14 cellular contexts compared by ENCODE assay signal in the genomic region with DNA sequence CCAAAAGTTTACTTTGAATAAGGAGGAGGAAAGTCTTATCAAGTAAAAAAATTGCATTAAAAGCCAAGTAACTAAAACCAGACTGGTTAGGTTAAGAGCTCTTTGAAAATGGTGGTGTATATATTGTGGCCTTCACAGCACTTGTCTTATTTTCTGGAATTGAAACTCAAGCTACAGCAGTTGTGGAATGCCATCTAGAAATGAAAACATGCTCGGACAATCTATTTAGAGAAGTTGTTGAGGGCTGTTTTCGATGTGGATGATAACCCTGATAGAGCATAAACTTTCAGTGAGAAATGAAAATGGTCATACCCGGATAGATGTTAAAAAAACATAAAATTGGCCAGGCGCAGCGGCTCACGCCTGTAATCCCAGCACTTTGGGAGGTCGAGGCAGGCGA.
"Had no signal": no experiment of that assay in that cellular context is flagged by ENCODE, and none has a peak within 500 bp of the region (broad histone marks: within the 10 kb centered on the region; RNA-seq: fewer than 3 reads in every experiment).

No MANE protein-coding gene starts in this region.

- H3K4me1 ChIP-seq: colonic mucosa had no signal

- H3K36me3 ChIP-seq: colonic mucosa, thoracic aorta, vagina had no signal

- H3K4me3 Mint-ChIP-seq: activated CD4-positive, alpha-beta memory T cell treated with anti-CD3 and anti-CD28 coated beads, Interleukin-2, amount 10 ng/mL, durations not matched to agents 7 days and 5 days; activated T-cell treated with anti-CD3 and anti-CD28 coated beads, Interleukin-2, amount 50 U/mL, for 72 hours had no signal

- H3K27ac ChIP-seq: colonic mucosa, thoracic aorta, vagina had no signal

- H3K27me3 ChIP-seq: colonic mucosa, heart left ventricle, stomach, vagina had no signal

- DNase-seq: activated CD4-positive, alpha-beta memory T cell treated with anti-CD3 and anti-CD28 coated beads, Interleukin-2, amount 10 ng/mL, durations not matched to agents 7 days and 5 days; activated T-cell treated with anti-CD3 and anti-CD28 coated beads, Interleukin-2, amount 50 U/mL, for 72 hours; colonic mucosa; effector CD4-positive, alpha-beta T cell; foreskin melanocyte; heart left ventricle; mesenchymal stem cell; occipital lobe; stimulated activated CD4-positive, alpha-beta T cell treated with anti-CD3 and anti-CD28 coated beads, Interleukin-4, amount 100 ng/mL, for 1 hour; stimulated activated CD8-positive, alpha-beta memory T cell treated with anti-CD3 and anti-CD28 coated beads, Interleukin-4, amount 100 ng/mL, for 48 hours; stomach; T-helper 2 cell had no signal

- H3K9me3 Mint-ChIP-seq: activated CD4-positive, alpha-beta memory T cell treated with anti-CD3 and anti-CD28 coated beads, Interleukin-2, amount 10 ng/mL, durations not matched to agents 7 days and 5 days; activated T-cell treated with anti-CD3 and anti-CD28 coated beads, Interleukin-2, amount 50 U/mL, for 72 hours had no signal

- H3K9me3 ChIP-seq: colonic mucosa, heart left ventricle, stomach, thoracic aorta, vagina had no signal

- H3K4me3 ChIP-seq: colonic mucosa, heart left ventricle, stomach, thoracic aorta, vagina had no signal

- H3K27me3 Mint-ChIP-seq: activated CD4-positive, alpha-beta memory T cell treated with anti-CD3 and anti-CD28 coated beads, Interleukin-2, amount 10 ng/mL, durations not matched to agents 7 days and 5 days had no signal

- ATAC-seq: activated T-cell treated with anti-CD3 and anti-CD28 coated beads, Interleukin-2, amount 50 U/mL, for 72 hours; heart left ventricle had no signal

- H3K27ac Mint-ChIP-seq: activated CD4-positive, alpha-beta memory T cell treated with anti-CD3 and anti-CD28 coated beads, Interleukin-2, amount 10 ng/mL, durations not matched to agents 7 days and 5 days; activated T-cell treated with anti-CD3 and anti-CD28 coated beads, Interleukin-2, amount 50 U/mL, for 72 hours had no signal
